Comparison of ENCODE assay signal across 28 cellular contexts in the genomic region with DNA sequence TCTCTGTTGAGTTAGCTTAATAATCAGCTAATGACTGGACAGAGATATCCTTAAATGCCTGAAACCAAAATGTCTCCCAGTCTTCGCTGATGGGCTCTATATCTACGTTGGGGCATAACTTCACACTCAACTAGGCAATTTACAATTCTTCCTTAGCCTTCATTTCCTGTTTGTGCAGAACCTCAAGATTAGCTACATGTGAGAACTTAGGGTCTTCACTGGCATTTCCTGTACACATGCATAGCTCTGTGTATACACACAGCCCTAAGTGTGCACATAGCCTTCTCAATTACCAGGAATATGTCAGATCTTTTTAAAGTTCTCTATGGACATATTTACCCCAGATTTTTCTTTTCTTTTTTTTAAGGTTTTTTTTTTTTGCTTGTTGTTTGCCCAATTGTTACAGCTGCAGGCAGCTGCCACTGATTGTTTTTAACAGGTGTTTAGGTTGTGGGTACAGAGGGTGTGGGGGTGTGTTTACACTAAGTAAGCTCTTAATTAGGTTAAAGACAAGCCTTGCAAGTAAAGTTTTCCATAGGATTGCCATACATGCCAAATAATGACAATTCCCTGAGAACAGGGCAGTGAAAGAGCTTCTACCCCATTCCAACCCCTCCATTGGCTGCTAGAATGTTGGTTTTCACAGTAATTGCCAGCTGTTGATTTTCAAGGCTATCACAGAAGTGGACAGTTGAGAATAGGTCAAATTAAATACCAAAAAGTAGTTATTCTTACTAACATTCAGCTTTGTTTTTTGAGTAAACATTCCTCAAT.
"Had no signal": no experiment of that assay in that cellular context is flagged by ENCODE, and none has a peak within 500 bp of the region (broad histone marks: within the 10 kb centered on the region; RNA-seq: fewer than 3 reads in every experiment).

No MANE protein-coding gene starts in this region.

- H3K27me3 ChIP-seq: left lung, neutrophil, ovary, vagina had no signal

- H3K27ac ChIP-seq: left lung, lower lobe of right lung, neutrophil, ovary, vagina, VCaP had no signal

- H3K4me1 Mint-ChIP-seq: central memory CD8-positive, alpha-beta T cell; nephron; stimulated activated naive CD8-positive, alpha-beta T cell treated with anti-CD3 and anti-CD28 coated beads, Interleukin-15, amount 100 ng/mL, for 72 hours had no signal

- DNase-seq: activated CD4-positive, alpha-beta T cell treated with anti-CD3 and anti-CD28 coated beads for 4 hours; activated CD4-positive, alpha-beta T cell treated with anti-CD3 and anti-CD28 coated beads, Interleukin-2, amount 50 U/mL, for 4 hours; activated CD8-positive, alpha-beta memory T cell treated with anti-CD3 and anti-CD28 coated beads for 24 hours; activated effector memory CD4-positive, alpha-beta T cell treated with Interleukin-2 at 50 U/mL for 16 hours; activated naive CD4-positive, alpha-beta T cell treated with Interleukin-2 at 50 U/mL for 16 hours; anterior cingulate cortex; dermis blood vessel endothelial cell; effector CD4-positive, alpha-beta T cell; kidney glomerular epithelial cell; left lung; lower lobe of right lung; mesendoderm; ovary; small intestine; stimulated activated CD4-positive, alpha-beta T cell treated with anti-CD3 and anti-CD28 coated beads, Interleukin-4, amount 100 ng/mL, for 24 hours; stimulated activated naive CD8-positive, alpha-beta T cell treated with anti-CD3 and anti-CD28 coated beads, Interleukin-15, amount 100 ng/mL, for 72 hours; substantia nigra; T-helper 9 cell had no signal

- H3K4me3 Mint-ChIP-seq: activated naive CD8-positive, alpha-beta T cell; central memory CD8-positive, alpha-beta T cell; nephron; stimulated activated memory B cell treated with anti-CD40 and anti-IgM and Interleukin-4, amounts not matched to agents 10 μg/mL and 1 μg/mL and 100 μg/mL, for 72 hours; stimulated activated naive CD8-positive, alpha-beta T cell treated with anti-CD3 and anti-CD28 coated beads, Interleukin-15, amount 100 ng/mL, for 72 hours; type B pancreatic cell had no signal

- H3K4me1 ChIP-seq: left lung, lower lobe of right lung, vagina had no signal

- ATAC-seq: left lung; lower lobe of right lung; sciatic nerve; stimulated activated memory B cell treated with anti-CD40 and anti-IgM and Interleukin-4, amounts not matched to agents 10 μg/mL and 1 μg/mL and 100 μg/mL, for 72 hours; stimulated activated naive CD8-positive, alpha-beta T cell treated with anti-CD3 and anti-CD28 coated beads, Interleukin-15, amount 100 ng/mL, for 72 hours had no signal

- H3K36me3 Mint-ChIP-seq: type B pancreatic cell had no signal

- H3K27ac Mint-ChIP-seq: activated naive CD8-positive, alpha-beta T cell; progenitor cell of endocrine pancreas; stimulated activated memory B cell treated with anti-CD40 and anti-IgM and Interleukin-4, amounts not matched to agents 10 μg/mL and 1 μg/mL and 100 μg/mL, for 72 hours; stimulated activated naive CD8-positive, alpha-beta T cell treated with anti-CD3 and anti-CD28 coated beads, Interleukin-15, amount 100 ng/mL, for 72 hours; type B pancreatic cell had no signal

- H3K36me3 ChIP-seq: left lung, lower lobe of right lung, neutrophil, ovary, vagina had no signal

- H3K9me3 ChIP-seq: lower lobe of right lung, neutrophil, ovary, vagina had no signal

- H3K9me3 Mint-ChIP-seq: type B pancreatic cell had no signal

- H3K4me3 ChIP-seq: left lung, lower lobe of right lung, ovary, vagina had no signal
